In the genomic region with DNA sequence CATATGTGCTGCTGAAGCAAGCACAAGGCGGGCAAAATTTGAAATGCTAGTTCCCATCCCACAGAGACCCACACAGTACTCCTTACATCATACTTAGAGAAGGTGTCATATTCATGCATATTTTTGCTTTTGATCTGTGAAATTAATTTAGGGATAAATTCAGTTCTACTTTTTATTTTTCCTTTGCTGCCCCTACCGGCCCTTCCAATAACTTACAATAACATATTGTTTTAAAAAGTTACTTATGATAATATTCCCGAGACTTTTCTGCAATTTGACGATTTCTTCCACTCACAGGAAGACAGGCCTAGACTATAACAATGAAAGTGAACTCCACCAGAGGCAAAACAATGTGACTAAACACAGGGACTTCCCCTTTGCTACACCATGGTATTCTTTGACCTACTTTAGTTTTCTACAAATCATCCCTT, we compare ENCODE assay signal across 9 cellular contexts. TPM values are rescaled to one million over a fixed set of nuclear protein-coding genes. Genes with fewer than 3 reads are reported as not detected.
DNase-seq lines count a peak whose midpoint lies in the region; ATAC-seq and TF ChIP-seq lines count a peak whose summit lies in the region.
"Had no signal": no experiment of that assay in that cellular context is flagged by ENCODE, and none has a peak within 500 bp of the region (broad histone marks: within the 10 kb centered on the region; RNA-seq: fewer than 3 reads in every experiment).

No MANE protein-coding gene starts in this region.

- peaks cover 9% of the 10 kb centered on the region for H3K4me1 Mint-ChIP-seq in activated CD4-positive, alpha-beta T cell treated with anti-CD3 and anti-CD28 coated beads, Interleukin-2, amount 10 ng/mL, durations not matched to agents 24 days and 14 days
- H3K4me1 Mint-ChIP-seq in T-helper 17 cell = peaks cover 46% of the 10 kb centered on the region

- peak; percentile 100 for ATAC-seq in T-helper 17 cell
- ATAC-seq in heart right ventricle = peak; percentile 57 to 85 (median 82)
- ATAC-seq in HG03521 (IDR thresholded peaks at IDR 0.05; ENCODE audit: unreplicated experiment) = no peak

- 39 to 55% methylated on average over 4 of the region's 4 CpGs for WGBS in heart right ventricle, 2 donors

- H3K4me3 ChIP-seq in heart right ventricle (peak overlapping the region in 1 of 10 donors; percentile 12), subcutaneous abdominal adipose tissue (ENCODE audit: low read depth in 1 of 5, low read length in 5 of 5) (peak overlapping the region in 2 of 5 donors; percentile 8 to 22)

- no peaks in the 10 kb centered on the region for H3K36me3 Mint-ChIP-seq in activated CD4-positive, alpha-beta T cell treated with anti-CD3 and anti-CD28 coated beads, Interleukin-2, amount 10 ng/mL, durations not matched to agents 24 days and 14 days (ENCODE audit: low read depth)
- peaks cover 11% of the 10 kb centered on the region for H3K36me3 Mint-ChIP-seq in T-helper 17 cell (ENCODE audit: low read depth)

- H3K9me3 ChIP-seq in T-helper 17 cell (ENCODE audit: control insufficient read depth, low read length, poor library complexity, severe bottlenecking) = no peaks in the 10 kb centered on the region
- no peaks in the 10 kb centered on the region for H3K9me3 ChIP-seq in heart right ventricle
- H3K9me3 ChIP-seq in subcutaneous abdominal adipose tissue (ENCODE audit: control insufficient read depth in 5 of 5, low read length in 5 of 5) = no peaks in the 10 kb centered on the region

- H3K27ac Mint-ChIP-seq in activated CD4-positive, alpha-beta T cell treated with anti-CD3 and anti-CD28 coated beads, Interleukin-2, amount 10 ng/mL, durations not matched to agents 24 days and 14 days = peak overlapping the region; percentile 5
- H3K27ac Mint-ChIP-seq in T-helper 17 cell = peak overlapping the region; percentile 99

- no peak overlapping the region for H3K4me3 Mint-ChIP-seq in activated CD4-positive, alpha-beta T cell treated with anti-CD3 and anti-CD28 coated beads, Interleukin-2, amount 10 ng/mL, durations not matched to agents 24 days and 14 days
- H3K4me3 Mint-ChIP-seq in T-helper 17 cell = peak overlapping the region; percentile 69
- H3K4me3 Mint-ChIP-seq: neural crest cell had no signal

- H3K36me3 ChIP-seq in heart right ventricle (no peaks in the 10 kb centered on the region), subcutaneous abdominal adipose tissue (ENCODE audit: control insufficient read depth in 5 of 5, insufficient read depth in 5 of 5, low read length in 5 of 5) (no peaks in the 10 kb centered on the region)

- H3K4me1 ChIP-seq in heart right ventricle (peaks cover 7 to 63% (median 52%) of the 10 kb centered on the region in 9 donors), subcutaneous abdominal adipose tissue (ENCODE audit: control insufficient read depth in 5 of 5, insufficient read depth in 5 of 5, low read length in 5 of 5) (peaks cover 0 to 34% (median 29%) of the 10 kb centered on the region in 5 donors)

- H3K9ac ChIP-seq in subcutaneous abdominal adipose tissue (ENCODE audit: low read length in 5 of 5) = peak overlapping the region in 3 of 5 donors; percentile 6 to 38 (median 13)

- peak in 6 of 9 donors; percentile 29 to 55 (median 40) for TF ChIP-seq CTCF in heart right ventricle (IDR thresholded peaks at IDR 0.05)

- H3K27me3 Mint-ChIP-seq in activated CD4-positive, alpha-beta T cell treated with anti-CD3 and anti-CD28 coated beads, Interleukin-2, amount 10 ng/mL, durations not matched to agents 24 days and 14 days = peaks cover 8% of the 10 kb centered on the region
- no peaks in the 10 kb centered on the region for H3K27me3 Mint-ChIP-seq in T-helper 17 cell

- intact Hi-C loops in activated CD4-positive, alpha-beta T cell treated with anti-CD3 and anti-CD28 coated beads, Interleukin-2, amount 10 ng/mL, durations not matched to agents 24 days and 14 days (cut with micrococcal nuclease) = loop anchor here (2.0 kb wide), 1 partner anchor 51 kb away; no protein-coding TSS in a partner anchor
- intact Hi-C loops in heart right ventricle (cut with DNase I) = loop anchor here in 5 of 10 donors (2.0 to 10.0 kb wide), 6 partner anchors 45 to 157 kb away; no protein-coding TSS in a partner anchor

- H3K27ac ChIP-seq in heart right ventricle = peak overlapping the region in 8 of 10 donors; percentile 2 to 67 (median 44)
- peak overlapping the region; percentile 75 for H3K27ac ChIP-seq in subcutaneous abdominal adipose tissue (ENCODE audit: low read depth, low read length)

- no peaks in the 10 kb centered on the region for H3K9me3 Mint-ChIP-seq in activated CD4-positive, alpha-beta T cell treated with anti-CD3 and anti-CD28 coated beads, Interleukin-2, amount 10 ng/mL, durations not matched to agents 24 days and 14 days
- H3K9me3 Mint-ChIP-seq: neural crest cell had no signal

- peak; percentile 64 for DNase-seq in activated CD4-positive, alpha-beta T cell treated with anti-CD3 and anti-CD28 coated beads, Interleukin-2, amount 10 ng/mL, durations not matched to agents 24 days and 14 days
- DNase-seq in activated CD4-positive, alpha-beta T cell treated with anti-CD3 and anti-CD28 coated beads, Interleukin-2, amount 50 U/mL, for 48 hours = no peak
- DNase-seq in T-helper 17 cell (no peak), heart right ventricle (no peak), NCI-H1092 treated with DMSO at 0.1 percent for 48 hours (lab: John Stamatoyannopoulos, UW) (no peak), activated gamma-delta T cell (lab: John Stamatoyannopoulos, UW) (no peak)

- H3K27me3 ChIP-seq in heart right ventricle (no peaks in the 10 kb centered on the region), subcutaneous abdominal adipose tissue (ENCODE audit: control insufficient read depth in 5 of 5, insufficient read depth in 4 of 5, low read length in 5 of 5) (no peaks in the 10 kb centered on the region)

RNA-seq across cellular contexts. Expression of gene SESN1, which starts 35.0 kb away (rescaled TPM):
- 9.3 and 11.5 TPM in 2 replicates for total RNA-seq in activated CD4-positive, alpha-beta T cell treated with anti-CD3 and anti-CD28 coated beads, Interleukin-2, amount 10 ng/mL, durations not matched to agents 24 days and 14 days
- total RNA-seq in T-helper 17 cell (10 to 100 TPM; 69.6 to 97.3 TPM), heart right ventricle (10 to 100 TPM; 30.4 to 62.8 (median 37.7) TPM)
- polyA plus RNA-seq in heart right ventricle = 10 to 100 TPM; 16.2 to 51.0 TPM

RNA-seq across cellular contexts. Expression of gene CEP57L1, which starts 35.7 kb away (rescaled TPM):
- 14.2 and 15.3 TPM in 2 replicates for total RNA-seq in activated CD4-positive, alpha-beta T cell treated with anti-CD3 and anti-CD28 coated beads, Interleukin-2, amount 10 ng/mL, durations not matched to agents 24 days and 14 days
- total RNA-seq in T-helper 17 cell (1 to 10 TPM; 4.6 to 9.7 TPM), heart right ventricle (10 to 100 TPM in 5 of 10 donors, 1 to 10 TPM in 5; 6.0 to 11.4 (median 9.6) TPM)
- polyA plus RNA-seq in heart right ventricle = 10 to 100 TPM in 1 of 2 donors, 1 to 10 TPM in 1; 4.2 to 17.4 TPM
